ENCODE assay signal across 1 cellular context in genomic region chr1:32221581-32221979, GRCh38.
TF ChIP-seq lines count a peak whose summit lies in the region.

No MANE protein-coding gene starts in this region.

TF ChIP-seq in K562, 482 proteins besides CTCF, POLR2A, EP300 and RAD21 (continues in another document):
- TF ChIP-seq ZNF740 (CRISPR knock-in tag; IDR thresholded peaks at IDR 0.05) (no peak), ZNF740 (tag; IDR thresholded peaks at IDR 0.05) (no peak), MAX (CRISPR knock-in tag; IDR thresholded peaks at IDR 0.05) (no peak), SMARCE1 (IDR thresholded peaks at IDR 0.05) (no peak), GABPB1 (CRISPR knock-in tag; IDR thresholded peaks at IDR 0.05) (no peak), E2F6 (IDR thresholded peaks at IDR 0.05; ENCODE audit: borderline replicate concordance in 1 of 2, extremely low read depth in 1 of 2, insufficient read depth in 1 of 2, insufficient read length in 1 of 2, low read depth in 1 of 2, low read length in 1 of 2, poor library complexity in 1 of 2, severe bottlenecking in 1 of 2) (no peak), SRSF3 (IDR thresholded peaks at IDR 0.05; ENCODE audit: insufficient read depth, low read length) (no peak), ZBTB26 (CRISPR knock-in tag; IDR thresholded peaks at IDR 0.05) (no peak), KDM5B (IDR thresholded peaks at IDR 0.05; ENCODE audit: insufficient replicate concordance, low read depth, low read length) (no peak), ZNF140 (CRISPR knock-in tag; IDR thresholded peaks at IDR 0.05) (no peak), ETV6 (IDR thresholded peaks at IDR 0.05; ENCODE audit: borderline replicate concordance in 1 of 2, low read depth in 2 of 2, low read length in 1 of 2) (no peak), ETV6 (CRISPR knock-in tag; IDR thresholded peaks at IDR 0.05; ENCODE audit: borderline replicate concordance) (no peak), ZNF609 (CRISPR knock-in tag; IDR thresholded peaks at IDR 0.05; ENCODE audit: borderline replicate concordance) (0 out of 2 replicates have a peak, but pooled peaks have one; percentile 35), CREB3L1 (IDR thresholded peaks at IDR 0.05; ENCODE audit: borderline replicate concordance, low read depth) (no peak), ATF3 (IDR thresholded peaks at IDR 0.05) (peak; percentile 69; the same call in 1 of the 2 replicates), ATF3 (CRISPR knock-in tag; conservative IDR thresholded peaks at IDR 0.05) (no peak; the same call in 1 of the 2 replicates), ZNF224 (CRISPR knock-in tag; IDR thresholded peaks at IDR 0.05) (no peak), HMGN3 (IDR thresholded peaks at IDR 0.05; ENCODE audit: borderline replicate concordance, extremely low read depth, insufficient read length, low read depth, low read length) (peak; percentile 44), ZNF121 (CRISPR knock-in tag; conservative IDR thresholded peaks at IDR 0.05) (no peak), FOXA1 (IDR thresholded peaks at IDR 0.05; ENCODE audit: borderline replicate concordance) (no peak), TGIF2 (CRISPR knock-in tag; IDR thresholded peaks at IDR 0.05) (no peak), TFAP4 (CRISPR knock-in tag; IDR thresholded peaks at IDR 0.05; ENCODE audit: borderline replicate concordance) (no peak), ATF7 (IDR thresholded peaks at IDR 0.05) (no peak), ZHX1 (conservative IDR thresholded peaks at IDR 0.05; ENCODE audit: low read length) (no peak), XRCC3 (IDR thresholded peaks at IDR 0.05) (no peak), ZBTB9 (CRISPR knock-in tag; IDR thresholded peaks at IDR 0.05) (no peak), NR1H2 (CRISPR knock-in tag; IDR thresholded peaks at IDR 0.05) (0 out of 2 replicates have a peak, but pooled peaks have one; percentile 60), ZNF551 (CRISPR knock-in tag; IDR thresholded peaks at IDR 0.05) (no peak), POLR2B (IDR thresholded peaks at IDR 0.05; ENCODE audit: low read depth, partially characterized antibody) (no peak), ATF4 (CRISPR knock-in tag; IDR thresholded peaks at IDR 0.05) (no peak), SMC3 (conservative IDR thresholded peaks at IDR 0.05; ENCODE audit: insufficient read depth, low read depth, low read length) (no peak), ARID1B (IDR thresholded peaks at IDR 0.05) (no peak), TAF9B (IDR thresholded peaks at IDR 0.05; ENCODE audit: partially characterized antibody) (no peak), NCOA2 (IDR thresholded peaks at IDR 0.05; ENCODE audit: partially characterized antibody in 2 of 2) (no peak), RNF219 (CRISPR knock-in tag; IDR thresholded peaks at IDR 0.05) (no peak), ZNF561 (CRISPR knock-in tag; conservative IDR thresholded peaks at IDR 0.05) (no peak), ZNF696 (CRISPR knock-in tag; conservative IDR thresholded peaks at IDR 0.05) (no peak), DNMT1 (IDR thresholded peaks at IDR 0.05) (no peak), ESRRA (IDR thresholded peaks at IDR 0.05; ENCODE audit: borderline replicate concordance, low read depth) (peak; percentile 89), ZNF408 (CRISPR knock-in tag; IDR thresholded peaks at IDR 0.05; ENCODE audit: low read depth) (no peak), KDM1A (IDR thresholded peaks at IDR 0.05) (no peak), ZBTB34 (CRISPR knock-in tag; IDR thresholded peaks at IDR 0.05) (no peak), ZNF583 (CRISPR knock-in tag; IDR thresholded peaks at IDR 0.05) (no peak)
